Comparison of ENCODE assay signal across 16 cellular contexts in genomic region chr5:52010430-52010829, GRCh38.
"Had no signal": no experiment of that assay in that cellular context is flagged by ENCODE, and none has a peak within 500 bp of the region (broad histone marks: within the 10 kb centered on the region; RNA-seq: fewer than 3 reads in every experiment).

No MANE protein-coding gene starts in this region.

- H3K27ac Mint-ChIP-seq: activated naive CD4-positive, alpha-beta T cell treated with anti-CD3 and anti-CD28 coated beads for 36 hours; activated T-helper 17 cell treated with anti-CD3 and anti-CD28 coated beads, Interleukin-2, amount 50 U/mL, for 72 hours had no signal

- H3K9me3 ChIP-seq: adrenal gland, gastrocnemius medialis, sigmoid colon had no signal

- H3K4me3 Mint-ChIP-seq: activated naive CD4-positive, alpha-beta T cell treated with anti-CD3 and anti-CD28 coated beads for 36 hours; activated T-helper 17 cell treated with anti-CD3 and anti-CD28 coated beads, Interleukin-2, amount 50 U/mL, for 72 hours had no signal

- H3K4me1 Mint-ChIP-seq: activated T-helper 17 cell treated with anti-CD3 and anti-CD28 coated beads, Interleukin-2, amount 50 U/mL, for 72 hours had no signal

- H3K27ac ChIP-seq: adrenal gland, epithelial cell of prostate, gastrocnemius medialis, sigmoid colon had no signal

- H3K4me1 ChIP-seq: adrenal gland, gastrocnemius medialis, sigmoid colon had no signal

- ATAC-seq: activated T-helper 17 cell treated with anti-CD3 and anti-CD28 coated beads, Interleukin-2, amount 50 U/mL, for 72 hours; gastrocnemius medialis; left ventricle myocardium superior had no signal

- H3K36me3 ChIP-seq: adrenal gland, gastrocnemius medialis, sigmoid colon had no signal

- DNase-seq: activated CD4-positive, alpha-beta T cell treated with anti-CD3 and anti-CD28 coated beads, Interleukin-2, amount 50 U/mL, for 1 hour; activated CD4-positive, CD25-positive, alpha-beta regulatory T cell; activated naive CD4-positive, alpha-beta T cell treated with anti-CD3 and anti-CD28 coated beads for 36 hours; activated T-cell treated with anti-CD3 and anti-CD28 coated beads for 4 hours; adrenal gland; caudate nucleus; effector memory CD4-positive, alpha-beta T cell; gastrocnemius medialis; kidney; left ventricle myocardium superior; sigmoid colon; stimulated activated CD4-positive, alpha-beta T cell treated with anti-CD3 and anti-CD28 coated beads, Interleukin-12 subunit alpha, Interleukin-12 subunit beta, amount 100 ng/mL, for 4 hours; stimulated activated naive CD4-positive, alpha-beta T cell treated with Interleukin-2 at 50 U/mL for 16 hours; trophoblast cell had no signal

- H3K27me3 ChIP-seq: adrenal gland, gastrocnemius medialis, sigmoid colon had no signal

- H3K4me3 ChIP-seq: adrenal gland, gastrocnemius medialis, sigmoid colon had no signal

- H3K27me3 Mint-ChIP-seq: activated T-helper 17 cell treated with anti-CD3 and anti-CD28 coated beads, Interleukin-2, amount 50 U/mL, for 72 hours had no signal

- H3K9me3 Mint-ChIP-seq: activated naive CD4-positive, alpha-beta T cell treated with anti-CD3 and anti-CD28 coated beads for 36 hours; activated T-helper 17 cell treated with anti-CD3 and anti-CD28 coated beads, Interleukin-2, amount 50 U/mL, for 72 hours had no signal
